24 cellular contexts compared by ENCODE assay signal in genomic region chr10:123361832-123362231, GRCh38.
"Had no signal": no experiment of that assay in that cellular context is flagged by ENCODE, and none has a peak within 500 bp of the region (broad histone marks: within the 10 kb centered on the region; RNA-seq: fewer than 3 reads in every experiment).

No MANE protein-coding gene starts in this region.

- ATAC-seq: effector memory CD8-positive, alpha-beta T cell; esophagus mucosa; gastrocnemius medialis; heart right ventricle; left cardiac atrium; left lung; left ventricle myocardium superior; lower lobe of right lung; mucosa of descending colon; naive thymus-derived CD8-positive, alpha-beta T cell had no signal

- H3K27ac ChIP-seq: coronary artery, epithelial cell of prostate, esophagus squamous epithelium, gastrocnemius medialis, heart right ventricle, left lung, lower lobe of right lung had no signal

- H3K4me3 ChIP-seq: coronary artery, esophagus squamous epithelium, gastrocnemius medialis, heart right ventricle, left lung, lower lobe of right lung, mucosa of descending colon had no signal

- H3K9me3 Mint-ChIP-seq: dendritic cell treated with granulocyte-macrophage colony-stimulating factor and Interleukin-4, amounts not matched to agents 40 ng/mL and 50 ng/mL, for 4 days; effector memory CD8-positive, alpha-beta T cell; mesothelial cell of epicardium had no signal

- H3K9me3 ChIP-seq: esophagus squamous epithelium, gastrocnemius medialis, heart right ventricle, left lung, lower lobe of right lung, mucosa of descending colon had no signal

- H3K4me1 ChIP-seq: esophagus squamous epithelium, gastrocnemius medialis, heart right ventricle, left lung, lower lobe of right lung had no signal

- H3K4me3 Mint-ChIP-seq: dendritic cell treated with granulocyte-macrophage colony-stimulating factor and Interleukin-4, amounts not matched to agents 40 ng/mL and 50 ng/mL, for 4 days; effector memory CD8-positive, alpha-beta T cell; mesothelial cell of epicardium; naive B cell; naive thymus-derived CD8-positive, alpha-beta T cell had no signal

- H3K36me3 Mint-ChIP-seq: mesothelial cell of epicardium; naive B cell; naive thymus-derived CD8-positive, alpha-beta T cell had no signal

- H3K27ac Mint-ChIP-seq: dendritic cell treated with granulocyte-macrophage colony-stimulating factor and Interleukin-4, amounts not matched to agents 40 ng/mL and 50 ng/mL, for 4 days; effector memory CD8-positive, alpha-beta T cell; mesothelial cell of epicardium; naive B cell; naive thymus-derived CD8-positive, alpha-beta T cell had no signal

- H3K27me3 ChIP-seq: esophagus squamous epithelium, gastrocnemius medialis had no signal

- H3K36me3 ChIP-seq: esophagus squamous epithelium, gastrocnemius medialis, heart right ventricle, left lung, lower lobe of right lung had no signal

- H3K4me1 Mint-ChIP-seq: naive B cell; naive thymus-derived CD8-positive, alpha-beta T cell had no signal

- DNase-seq: effector CD8-positive, alpha-beta T cell; effector memory CD8-positive, alpha-beta T cell; erythroblast; esophagus squamous epithelium; foreskin fibroblast; foreskin melanocyte; gastrocnemius medialis; glutamatergic neuron; head of caudate nucleus; heart right ventricle; hippocampal formation; left cardiac atrium; left lung; left ventricle myocardium superior; lower lobe of right lung; mesenchymal stem cell; mucosa of descending colon; naive B cell; naive thymus-derived CD8-positive, alpha-beta T cell had no signal
